Comparison of ENCODE assay signal across 8 cellular contexts in genomic region chr5:119031905-119032304, GRCh38. TPM values are rescaled to one million over a fixed set of nuclear protein-coding genes. Genes with fewer than 3 reads are reported as not detected.
DNase-seq lines count a peak whose midpoint lies in the region; ATAC-seq, FAIRE-seq and TF ChIP-seq lines count a peak whose summit lies in the region.

No MANE protein-coding gene starts in this region.

- TF ChIP-seq EP300 in K562 (IDR thresholded peaks at IDR 0.05; ENCODE audit: low read length), result no peak

- ATAC-seq in GM19395 (IDR thresholded peaks at IDR 0.05; ENCODE audit: unreplicated experiment) (peak; percentile 59), HG03354 (IDR thresholded peaks at IDR 0.05; ENCODE audit: poor library complexity, severe bottlenecking, unreplicated experiment) (peak; percentile 72), K562 (peak; percentile 81)

- H3K27me3 Mint-ChIP-seq in CD8-positive, alpha-beta memory T cell, result no peaks in the 10 kb centered on the region

- in situ Hi-C loops in K562 (cut with MboI), result no loop called here

- TF ChIP-seq CTCF in K562 (IDR thresholded peaks at IDR 0.05 in 2 of 3, conservative IDR thresholded peaks at IDR 0.05 in 1 of 3; ENCODE audit: insufficient read depth in 2 of 3, low read depth in 1 of 3, low read length in 3 of 3) (no peak), WERI-Rb-1 (IDR thresholded peaks at IDR 0.05; ENCODE audit: low read depth, low read length) (no peak)

- no TSS peak for BruUV-seq in K562 (replicated peaks; lab: Mats Ljungman, UMichigan)

- H4K20me1 ChIP-seq in K562 (replicated peaks; ENCODE audit: control insufficient read depth, insufficient read depth, low read length), result no peaks in the 10 kb centered on the region

- H3K4me2 ChIP-seq in K562 (ENCODE audit: insufficient read depth, low read length), result no peak overlapping the region

- H3K4me1 ChIP-seq in CD8-positive, alpha-beta memory T cell (ENCODE audit: insufficient read depth, low read length), result peaks cover 13% of the 10 kb centered on the region
- H3K4me1 ChIP-seq in K562 (replicated peaks in 1 of 2; ENCODE audit: control insufficient read depth in 2 of 2, insufficient read depth in 2 of 2, low read length in 2 of 2), result no peaks in the 10 kb centered on the region; a peak in 1 of 5 replicates

- FAIRE-seq in K562 (lab: Jason Lieb, UNC), result no peak

- TF ChIP-seq POLR2A in K562 (conservative IDR thresholded peaks at IDR 0.05), result no peak

- no peak overlapping the region for H3K4me3 ChIP-seq in CD8-positive, alpha-beta memory T cell (ENCODE audit: low read length)
- H3K4me3 ChIP-seq in K562 (no peak overlapping the region), WERI-Rb-1 (ENCODE audit: low read depth, low read length) (no peak overlapping the region)

- TF ChIP-seq RAD21 in K562 (CRISPR knock-in tag; conservative IDR thresholded peaks at IDR 0.05 in 1 of 2, IDR thresholded peaks at IDR 0.05 in 1 of 2), result no peak

- DNase-seq in CD8-positive, alpha-beta memory T cell, result no peak
- DNase-seq in K562 (ENCODE audit: extremely low read depth in 1 of 4, low spot score in 3 of 4), result peak; percentile 13 to 58 (median 25)
- DNase-seq in WERI-Rb-1, result no peak
- DNase-seq in NCI-H187 (lab: John Stamatoyannopoulos, UW), result no peak
- DNase-seq in foreskin melanocyte, result no peak
- DNase-seq in NCI-H1417 (lab: John Stamatoyannopoulos, UW), result no peak

- 13% methylated on average over 4 of the region's 4 CpGs for WGBS in K562 (ENCODE audit: insufficient coverage, low coverage, missing lambda C conversion rate)

- no peaks in the 10 kb centered on the region for H3K9me3 ChIP-seq in CD8-positive, alpha-beta memory T cell (ENCODE audit: low read length)
- H3K9me3 ChIP-seq in K562 (replicated peaks; ENCODE audit: control insufficient read depth, insufficient read depth, low read depth, low read length) (no peaks in the 10 kb centered on the region), WERI-Rb-1 (ENCODE audit: severe bottlenecking) (no peaks in the 10 kb centered on the region)

- H3K27ac ChIP-seq in CD8-positive, alpha-beta memory T cell (ENCODE audit: low read depth, low read length), result no peak overlapping the region
- H3K27ac ChIP-seq in K562 (ENCODE audit: extremely low read depth, low read depth, low read length) (no peak overlapping the region), WERI-Rb-1 (no peak overlapping the region)

- H3K9me3 Mint-ChIP-seq in CD8-positive, alpha-beta memory T cell, result no peaks in the 10 kb centered on the region

- no peaks in the 10 kb centered on the region for H3K36me3 Mint-ChIP-seq in CD8-positive, alpha-beta memory T cell

- POLR2A ChIA-PET in CD8-positive, alpha-beta memory T cell (lab: Charles Lee), result no interaction called here
- POLR2A ChIA-PET in K562 (lab: Yijun Ruan, JAX), result interaction anchor here (1.0 kb wide), 1 partner anchor 16 kb away, joined by 3 read pairs; no protein-coding TSS in a partner anchor

- H3K9me1 ChIP-seq in K562 (ENCODE audit: control insufficient read depth, insufficient read depth, low read length), result no peaks in the 10 kb centered on the region

- H3K36me3 ChIP-seq in CD8-positive, alpha-beta memory T cell (ENCODE audit: insufficient read depth, low read length), result no peaks in the 10 kb centered on the region
- H3K36me3 ChIP-seq in K562 (ENCODE audit: control insufficient read depth, insufficient read depth, low read length) (no peaks in the 10 kb centered on the region), WERI-Rb-1 (no peaks in the 10 kb centered on the region)

- H2AFZ ChIP-seq in K562 (ENCODE audit: low read depth, low read length), result no peak overlapping the region

- H3K9ac ChIP-seq in K562 (ENCODE audit: insufficient read depth in 1 of 2, low read depth in 2 of 2, low read length in 2 of 2), result no peak overlapping the region

- H3K27me3 ChIP-seq in CD8-positive, alpha-beta memory T cell (ENCODE audit: insufficient read depth, low read length, poor library complexity, severe bottlenecking), result no peaks in the 10 kb centered on the region
- H3K27me3 ChIP-seq in K562 (ENCODE audit: control insufficient read depth in 2 of 2, insufficient read depth in 2 of 2, low read length in 2 of 2) (no peaks in the 10 kb centered on the region), WERI-Rb-1 (ENCODE audit: insufficient read depth, low read depth, severe bottlenecking) (no peaks in the 10 kb centered on the region)

- intact Hi-C loops in K562 (cut with micrococcal nuclease), result no loop called here

- H3K4me3 Mint-ChIP-seq in CD8-positive, alpha-beta memory T cell, result peak overlapping the region in 5 of 7 donors; percentile 1 to 55 (median 20)

- CTCF ChIA-PET in CD8-positive, alpha-beta memory T cell (lab: Charles Lee), result no interaction called here
- CTCF ChIA-PET in K562 (lab: Yijun Ruan, JAX; ENCODE audit: low intra/inter-chr PET ratio), result no interaction called here

- peak overlapping the region in 6 of 8 donors; percentile 21 to 73 (median 58) for H3K27ac Mint-ChIP-seq in CD8-positive, alpha-beta memory T cell

- H3K79me2 ChIP-seq in K562 (ENCODE audit: control insufficient read depth, insufficient read depth, low read length), result no peaks in the 10 kb centered on the region

- H3K4me1 Mint-ChIP-seq in CD8-positive, alpha-beta memory T cell, result peaks cover 16 to 19% (median 17%) of the 10 kb centered on the region in 3 donors

TF ChIP-seq in K562, 482 proteins besides CTCF, POLR2A, EP300 and RAD21 (continues in another document):
- TF ChIP-seq CREBBP (IDR thresholded peaks at IDR 0.05; ENCODE audit: low read depth, low read length) (no peak), DPF2 (IDR thresholded peaks at IDR 0.05) (0 out of 2 replicates have a peak, but pooled peaks have one; percentile 39), SMARCE1 (IDR thresholded peaks at IDR 0.05) (peak; percentile 52; the same call in 1 of the 2 replicates), NRF1 (conservative IDR thresholded peaks at IDR 0.05 in 1 of 2, IDR thresholded peaks at IDR 0.05 in 1 of 2) (no peak), CC2D1A (IDR thresholded peaks at IDR 0.05) (no peak), NR3C1 (CRISPR knock-in tag; IDR thresholded peaks at IDR 0.05) (no peak)
- TF ChIP-seq, protein P1, sequence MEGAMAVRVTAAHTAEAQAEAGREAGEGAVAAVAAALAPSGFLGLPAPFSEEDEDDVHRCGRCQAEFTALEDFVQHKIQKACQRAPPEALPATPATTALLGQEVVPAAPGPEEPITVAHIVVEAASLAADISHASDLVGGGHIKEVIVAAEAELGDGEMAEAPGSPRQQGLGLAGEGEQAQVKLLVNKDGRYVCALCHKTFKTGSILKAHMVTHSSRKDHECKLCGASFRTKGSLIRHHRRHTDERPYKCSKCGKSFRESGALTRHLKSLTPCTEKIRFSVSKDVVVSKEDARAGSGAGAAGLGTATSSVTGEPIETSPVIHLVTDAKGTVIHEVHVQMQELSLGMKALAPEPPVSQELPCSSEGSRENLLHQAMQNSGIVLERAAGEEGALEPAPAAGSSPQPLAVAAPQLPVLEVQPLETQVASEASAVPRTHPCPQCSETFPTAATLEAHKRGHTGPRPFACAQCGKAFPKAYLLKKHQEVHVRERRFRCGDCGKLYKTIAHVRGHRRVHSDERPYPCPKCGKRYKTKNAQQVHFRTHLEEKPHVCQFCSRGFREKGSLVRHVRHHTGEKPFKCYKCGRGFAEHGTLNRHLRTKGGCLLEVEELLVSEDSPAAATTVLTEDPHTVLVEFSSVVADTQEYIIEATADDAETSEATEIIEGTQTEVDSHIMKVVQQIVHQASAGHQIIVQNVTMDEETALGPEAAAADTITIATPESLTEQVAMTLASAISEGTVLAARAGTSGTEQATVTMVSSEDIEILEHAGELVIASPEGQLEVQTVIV (CRISPR knock-in tag; IDR thresholded peaks at IDR 0.05; ENCODE audit: borderline replicate concordance), result no peak

RNA-seq across cellular contexts. Expression of gene DMXL1, which starts 39.0 kb away (rescaled TPM):
- 10 to 100 TPM; 25.9 to 26.2 TPM for total RNA-seq in CD8-positive, alpha-beta memory T cell
- 12.9 TPM for polyA plus RNA-seq in CD8-positive, alpha-beta memory T cell
- total RNA-seq in K562 (2011; cell fraction: chromatin; rRNA removed; ENCODE audit: low replicate concordance), result 87.5 and 343 TPM in 2 replicates
- 30.5 and 36.2 TPM in 2 replicates for total RNA-seq in K562 (2011; cell fraction: nucleolus; rRNA removed)
- total RNA-seq in K562 (2011; cell fraction: nucleoplasm; rRNA removed), result 57.3 and 63.4 TPM in 2 replicates
- total RNA-seq in K562 (2014; rRNA removed), result 22.9 and 23.8 TPM in 2 replicates
- 40.3 and 48.6 TPM in 2 replicates for total RNA-seq in K562 (2014; rRNA removed; fragmentation: Illumina TruSeq; extraction: Trizol)
- total RNA-seq in K562 (2015; rRNA removed; fragmentation: Illumina TruSeq; extraction: Trizol), result 35.2 and 37.2 TPM in 2 replicates
- total RNA-seq in K562 (2021), result 32.3 and 33.9 TPM in 2 replicates
- polyA plus RNA-seq in K562 (2011; rRNA removed), result 36.9 and 37.0 TPM in 2 replicates
- polyA plus RNA-seq in K562 (2011; cell fraction: cytosol; rRNA removed), result 5.8 and 10.7 TPM in 2 replicates
- polyA plus RNA-seq in K562 (2011; cell fraction: nucleus; rRNA removed), result 33.7 and 57.8 TPM in 2 replicates
- polyA plus RNA-seq in K562 (2012), result 14.0 and 28.4 TPM in 2 replicates
- 22.5 and 30.6 TPM in 2 replicates for polyA plus RNA-seq in K562 (2014; fragmentation: Illumina TruSeq; extraction: Trizol)
- 1 to 10 TPM; 8.3 to 8.6 TPM for polyA plus RNA-seq in K562 (2014; fragmentation: Nextera tagmentation; extraction: Ambion mirVana)
- polyA plus RNA-seq in K562 (2014; rRNA removed), result 17.6 and 20.3 TPM in 2 replicates
- 97.6 and 133 TPM in 2 replicates for polyA minus RNA-seq in K562 (2011; rRNA and poly(A)+ RNA removed)
- 26.8 and 32.4 TPM in 2 replicates for polyA minus RNA-seq in K562 (2011; cell fraction: cytosol; rRNA and poly(A)+ RNA removed)
- 96.9 and 165 TPM in 2 replicates for polyA minus RNA-seq in K562 (2011; cell fraction: nucleus; rRNA and poly(A)+ RNA removed)

RNA-seq across cellular contexts. Expression of gene DTWD2, which starts 43.6 kb away (rescaled TPM):
- 1 to 10 TPM; 3.3 to 3.7 TPM for total RNA-seq in CD8-positive, alpha-beta memory T cell
- polyA plus RNA-seq in CD8-positive, alpha-beta memory T cell, result 4.2 TPM
- 1.4 and 1.7 TPM in 2 replicates for total RNA-seq in K562 (2011; cell fraction: chromatin; rRNA removed; ENCODE audit: low replicate concordance)
- 1.2 and 1.7 TPM in 2 replicates for total RNA-seq in K562 (2011; cell fraction: nucleolus; rRNA removed)
- 1.7 and 2.4 TPM in 2 replicates for total RNA-seq in K562 (2011; cell fraction: nucleoplasm; rRNA removed)
- total RNA-seq in K562 (2014; rRNA removed) (7.4 and 10.8 TPM in 2 replicates), K562 (2014; rRNA removed; fragmentation: Illumina TruSeq; extraction: Trizol) (4.9 and 5.4 TPM in 2 replicates), K562 (2015; rRNA removed; fragmentation: Illumina TruSeq; extraction: Trizol) (4.9 TPM in 2 replicates), K562 (2021) (5.5 TPM in 2 replicates)
- polyA plus RNA-seq in K562 (2011; rRNA removed) (2.2 and 3.1 TPM in 2 replicates), K562 (2014; fragmentation: Illumina TruSeq; extraction: Trizol) (3.1 and 3.7 TPM in 2 replicates), K562 (2014; fragmentation: Nextera tagmentation; extraction: Ambion mirVana) (1 to 10 TPM in 1 of 2 experiments, under 1 TPM in 1; 0.99 to 1.1 TPM), K562 (2014; rRNA removed) (3.2 and 4.1 TPM in 2 replicates)
- polyA plus RNA-seq in K562 (2011; cell fraction: cytosol; rRNA removed), result 2.9 and 3.5 TPM in 2 replicates
- polyA plus RNA-seq in K562 (2011; cell fraction: nucleus; rRNA removed), result 1.6 and 1.9 TPM in 2 replicates
- polyA plus RNA-seq in K562 (2012), result 3.0 and 20.2 TPM in 2 replicates
- 2.8 and 3.6 TPM in 2 replicates for polyA minus RNA-seq in K562 (2011; rRNA and poly(A)+ RNA removed)
- polyA minus RNA-seq in K562 (2011; cell fraction: cytosol; rRNA and poly(A)+ RNA removed), result 3.0 and 5.0 TPM in 2 replicates
- 1.9 and 2.4 TPM in 2 replicates for polyA minus RNA-seq in K562 (2011; cell fraction: nucleus; rRNA and poly(A)+ RNA removed)

Comparison
In these comparisons a context has a peak if more than half of its experiments do, and no peak if none do; other contexts are left out.
1. DNase-seq: peak in K562 (4 of 4); none in CD8-positive, alpha-beta memory T cell (0 of 5), WERI-Rb-1 (single experiment), NCI-H187 (0 of 2), foreskin melanocyte (single experiment) and NCI-H1417 (0 of 3).
2. Peak in every context shown above with its lines, with median percentiles within 50 percentile points of each other: ATAC-seq.